Comparison of ENCODE assay signal across 1 cellular context in the genomic region with DNA sequence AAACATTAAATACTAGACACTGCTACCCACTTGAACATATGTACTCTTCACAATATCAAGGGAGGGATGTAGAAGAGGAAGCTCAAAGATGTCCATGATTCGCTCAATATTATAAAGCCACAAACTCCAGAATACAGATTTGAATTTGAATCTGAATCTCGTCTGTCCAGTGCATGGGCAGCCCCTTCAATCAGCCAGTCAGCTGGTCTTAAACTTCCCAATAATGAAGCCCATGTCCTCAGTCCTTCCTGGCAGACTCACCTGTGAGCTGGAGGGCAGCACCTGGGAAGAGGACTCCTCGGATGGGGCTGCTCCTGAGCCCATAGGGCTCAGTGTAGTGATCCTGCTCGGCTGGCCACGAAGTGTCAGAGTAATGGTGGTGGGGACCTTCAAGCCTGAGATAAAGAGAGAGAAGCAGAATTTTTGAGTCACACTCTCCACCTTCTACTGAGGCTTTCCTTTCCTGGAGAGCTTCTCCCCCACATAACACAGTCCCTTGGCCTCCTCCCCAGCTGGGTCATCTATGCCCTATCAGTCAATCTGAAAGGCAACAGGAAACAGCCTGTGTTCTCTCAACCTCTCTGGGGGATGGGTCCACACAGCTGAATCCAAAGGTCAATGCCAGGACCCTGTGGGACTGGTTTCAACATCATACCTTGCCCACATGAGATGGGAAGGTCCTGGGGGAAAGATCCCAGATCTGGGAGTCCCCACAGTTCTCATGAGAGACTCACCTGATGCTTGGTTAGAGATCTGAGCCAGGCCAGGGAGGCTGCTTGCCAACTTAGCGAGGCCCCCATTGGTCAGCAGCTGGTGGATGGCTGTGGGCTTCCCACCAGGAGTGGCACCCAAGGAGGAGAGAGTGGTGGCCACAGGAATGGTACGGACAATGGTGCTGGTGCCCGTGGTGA.
TF ChIP-seq lines count a peak whose summit lies in the region.

No MANE protein-coding gene starts in this region.

TF ChIP-seq in HepG2, 621 proteins besides CTCF, POLR2A, EP300 and RAD21 (continues in another document):
- TF ChIP-seq STAT5B (CRISPR knock-in tag; IDR thresholded peaks at IDR 0.05) = peak; percentile 73; the same call in 1 of the 2 replicates
- TF ChIP-seq ARNT2 (CRISPR knock-in tag; IDR thresholded peaks at IDR 0.05; ENCODE audit: low read depth) = peak; percentile 20; the same call in 1 of the 2 replicates
- no peak for TF ChIP-seq FIP1L1 (IDR thresholded peaks at IDR 0.05; ENCODE audit: borderline replicate concordance, insufficient read depth, low read depth, low read length)
- TF ChIP-seq ZNF333 (CRISPR knock-in tag; IDR thresholded peaks at IDR 0.05; ENCODE audit: borderline replicate concordance) = no peak
- TF ChIP-seq ZNF75D (CRISPR knock-in tag; IDR thresholded peaks at IDR 0.05; ENCODE audit: borderline replicate concordance) = no peak
- TF ChIP-seq, protein P1, sequence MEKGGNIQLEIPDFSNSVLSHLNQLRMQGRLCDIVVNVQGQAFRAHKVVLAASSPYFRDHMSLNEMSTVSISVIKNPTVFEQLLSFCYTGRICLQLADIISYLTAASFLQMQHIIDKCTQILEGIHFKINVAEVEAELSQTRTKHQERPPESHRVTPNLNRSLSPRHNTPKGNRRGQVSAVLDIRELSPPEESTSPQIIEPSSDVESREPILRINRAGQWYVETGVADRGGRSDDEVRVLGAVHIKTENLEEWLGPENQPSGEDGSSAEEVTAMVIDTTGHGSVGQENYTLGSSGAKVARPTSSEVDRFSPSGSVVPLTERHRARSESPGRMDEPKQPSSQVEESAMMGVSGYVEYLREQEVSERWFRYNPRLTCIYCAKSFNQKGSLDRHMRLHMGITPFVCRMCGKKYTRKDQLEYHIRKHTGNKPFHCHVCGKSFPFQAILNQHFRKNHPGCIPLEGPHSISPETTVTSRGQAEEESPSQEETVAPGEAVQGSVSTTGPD (CRISPR knock-in tag; IDR thresholded peaks at IDR 0.05) = no peak
- TF ChIP-seq TRAFD1 (CRISPR knock-in tag; IDR thresholded peaks at IDR 0.05; ENCODE audit: borderline replicate concordance) = peak; percentile 25; the same call in 1 of the 2 replicates
- TF ChIP-seq CAMTA2 (CRISPR knock-in tag; IDR thresholded peaks at IDR 0.05; ENCODE audit: borderline replicate concordance) = no peak; the same call in 1 of the 2 replicates
- TF ChIP-seq ZNF713 (CRISPR knock-in tag; IDR thresholded peaks at IDR 0.05) = no peak
- no peak for TF ChIP-seq LCORL (IDR thresholded peaks at IDR 0.05)
- TF ChIP-seq LCORL (CRISPR knock-in tag; IDR thresholded peaks at IDR 0.05) = peak; percentile 97
- TF ChIP-seq CHD4 (IDR thresholded peaks at IDR 0.05; ENCODE audit: borderline replicate concordance, low read length) = no peak
- peak; percentile 98 for TF ChIP-seq TFAP4 (IDR thresholded peaks at IDR 0.05; ENCODE audit: borderline replicate concordance, low read depth)
- peak; percentile 68; the same call in 1 of the 2 replicates for TF ChIP-seq KDM3A (CRISPR knock-in tag; IDR thresholded peaks at IDR 0.05; ENCODE audit: low read depth)
- TF ChIP-seq ZNF280D (CRISPR knock-in tag; IDR thresholded peaks at IDR 0.05) = peak; percentile 91
- no peak for TF ChIP-seq ZNF577 (CRISPR knock-in tag; IDR thresholded peaks at IDR 0.05; ENCODE audit: borderline replicate concordance, low read depth)
- TF ChIP-seq THAP9 (CRISPR knock-in tag; IDR thresholded peaks at IDR 0.05; ENCODE audit: borderline replicate concordance) = peak; percentile 81; the same call in 1 of the 2 replicates
- TF ChIP-seq, protein P2, sequence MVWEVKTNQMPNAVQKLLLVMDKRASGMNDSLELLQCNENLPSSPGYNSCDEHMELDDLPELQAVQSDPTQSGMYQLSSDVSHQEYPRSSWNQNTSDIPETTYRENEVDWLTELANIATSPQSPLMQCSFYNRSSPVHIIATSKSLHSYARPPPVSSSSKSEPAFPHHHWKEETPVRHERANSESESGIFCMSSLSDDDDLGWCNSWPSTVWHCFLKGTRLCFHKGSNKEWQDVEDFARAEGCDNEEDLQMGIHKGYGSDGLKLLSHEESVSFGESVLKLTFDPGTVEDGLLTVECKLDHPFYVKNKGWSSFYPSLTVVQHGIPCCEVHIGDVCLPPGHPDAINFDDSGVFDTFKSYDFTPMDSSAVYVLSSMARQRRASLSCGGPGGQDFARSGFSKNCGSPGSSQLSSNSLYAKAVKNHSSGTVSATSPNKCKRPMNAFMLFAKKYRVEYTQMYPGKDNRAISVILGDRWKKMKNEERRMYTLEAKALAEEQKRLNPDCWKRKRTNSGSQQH (CRISPR knock-in tag; IDR thresholded peaks at IDR 0.05; ENCODE audit: low read depth) = no peak
- no peak for TF ChIP-seq ZNF484 (CRISPR knock-in tag; IDR thresholded peaks at IDR 0.05; ENCODE audit: borderline replicate concordance, low read depth)
- no peak for TF ChIP-seq ZNF235 (CRISPR knock-in tag; IDR thresholded peaks at IDR 0.05; ENCODE audit: borderline replicate concordance)
- no peak for TF ChIP-seq RFX1 (IDR thresholded peaks at IDR 0.05)
- no peak for TF ChIP-seq RNF2 (conservative IDR thresholded peaks at IDR 0.05; ENCODE audit: low read depth)
- TF ChIP-seq CCAR2 (optimal IDR thresholded peaks at IDR 0.05; ENCODE audit: low read depth, low read length) = no peak
- no peak for TF ChIP-seq MZF1 (CRISPR knock-in tag; IDR thresholded peaks at IDR 0.05; ENCODE audit: borderline replicate concordance)
- peak; percentile 86 for TF ChIP-seq TEAD3 (CRISPR knock-in tag; optimal IDR thresholded peaks at IDR 0.05; ENCODE audit: borderline replicate concordance)
- no peak for TF ChIP-seq ZNF10 (CRISPR knock-in tag; IDR thresholded peaks at IDR 0.05; ENCODE audit: borderline replicate concordance, low read depth)
- TF ChIP-seq RFXAP (CRISPR knock-in tag; IDR thresholded peaks at IDR 0.05; ENCODE audit: borderline replicate concordance) = no peak
- peak; percentile 93 for TF ChIP-seq CEBPG (CRISPR knock-in tag; IDR thresholded peaks at IDR 0.05)
- TF ChIP-seq ZNF572 (CRISPR knock-in tag; IDR thresholded peaks at IDR 0.05) = peak; percentile 93; the same call in 1 of the 2 replicates
- TF ChIP-seq ZNF143 (CRISPR knock-in tag; IDR thresholded peaks at IDR 0.05) = no peak
- peak; percentile 96; the same call in 1 of the 2 replicates for TF ChIP-seq ZNF788 (CRISPR knock-in tag; IDR thresholded peaks at IDR 0.05; ENCODE audit: borderline replicate concordance)
- TF ChIP-seq MED8 (CRISPR knock-in tag; IDR thresholded peaks at IDR 0.05; ENCODE audit: insufficient replicate concordance) = no peak
- TF ChIP-seq NFRKB (IDR thresholded peaks at IDR 0.05) = no peak
- TF ChIP-seq ZNF260 (CRISPR knock-in tag; IDR thresholded peaks at IDR 0.05; ENCODE audit: borderline replicate concordance, low read depth) = no peak
- TF ChIP-seq, protein P3, sequence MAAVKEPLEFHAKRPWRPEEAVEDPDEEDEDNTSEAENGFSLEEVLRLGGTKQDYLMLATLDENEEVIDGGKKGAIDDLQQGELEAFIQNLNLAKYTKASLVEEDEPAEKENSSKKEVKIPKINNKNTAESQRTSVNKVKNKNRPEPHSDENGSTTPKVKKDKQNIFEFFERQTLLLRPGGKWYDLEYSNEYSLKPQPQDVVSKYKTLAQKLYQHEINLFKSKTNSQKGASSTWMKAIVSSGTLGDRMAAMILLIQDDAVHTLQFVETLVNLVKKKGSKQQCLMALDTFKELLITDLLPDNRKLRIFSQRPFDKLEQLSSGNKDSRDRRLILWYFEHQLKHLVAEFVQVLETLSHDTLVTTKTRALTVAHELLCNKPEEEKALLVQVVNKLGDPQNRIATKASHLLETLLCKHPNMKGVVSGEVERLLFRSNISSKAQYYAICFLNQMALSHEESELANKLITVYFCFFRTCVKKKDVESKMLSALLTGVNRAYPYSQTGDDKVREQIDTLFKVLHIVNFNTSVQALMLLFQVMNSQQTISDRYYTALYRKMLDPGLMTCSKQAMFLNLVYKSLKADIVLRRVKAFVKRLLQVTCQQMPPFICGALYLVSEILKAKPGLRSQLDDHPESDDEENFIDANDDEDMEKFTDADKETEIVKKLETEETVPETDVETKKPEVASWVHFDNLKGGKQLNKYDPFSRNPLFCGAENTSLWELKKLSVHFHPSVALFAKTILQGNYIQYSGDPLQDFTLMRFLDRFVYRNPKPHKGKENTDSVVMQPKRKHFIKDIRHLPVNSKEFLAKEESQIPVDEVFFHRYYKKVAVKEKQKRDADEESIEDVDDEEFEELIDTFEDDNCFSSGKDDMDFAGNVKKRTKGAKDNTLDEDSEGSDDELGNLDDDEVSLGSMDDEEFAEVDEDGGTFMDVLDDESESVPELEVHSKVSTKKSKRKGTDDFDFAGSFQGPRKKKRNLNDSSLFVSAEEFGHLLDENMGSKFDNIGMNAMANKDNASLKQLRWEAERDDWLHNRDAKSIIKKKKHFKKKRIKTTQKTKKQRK (IDR thresholded peaks at IDR 0.05; ENCODE audit: low read length) = no peak
